ENCODE assay signal across 2 cellular contexts in genomic region chr1:67169932-67170331, GRCh38.
A peak's percentile ranks its signal among the peaks of the same experiment; 100 is the strongest.
TF ChIP-seq lines count a peak whose summit lies in the region.

No MANE protein-coding gene starts in this region.

TF ChIP-seq in HepG2, 621 proteins besides CTCF, POLR2A, EP300 and RAD21 (continues in another document):
- TF ChIP-seq CREM (IDR thresholded peaks at IDR 0.05): peak; percentile 38; the same call in 1 of the 2 replicates
- TF ChIP-seq CREM (CRISPR knock-in tag; IDR thresholded peaks at IDR 0.05): no peak
- TF ChIP-seq AHDC1 (CRISPR knock-in tag; IDR thresholded peaks at IDR 0.05; ENCODE audit: borderline replicate concordance): peak; percentile 21; the same call in 1 of the 2 replicates
- peak; percentile 58; the same call in 1 of the 2 replicates for TF ChIP-seq HNF4G (IDR thresholded peaks at IDR 0.05; ENCODE audit: borderline replicate concordance, low read depth, low read length)
- TF ChIP-seq HNF4G (CRISPR knock-in tag; IDR thresholded peaks at IDR 0.05; ENCODE audit: borderline replicate concordance, low read depth): no peak
- no peak for TF ChIP-seq MATR3 (CRISPR knock-in tag; IDR thresholded peaks at IDR 0.05)
- peak; percentile 83; the same call in 1 of the 2 replicates for TF ChIP-seq CEBPB (IDR thresholded peaks at IDR 0.05; ENCODE audit: borderline replicate concordance, low read depth, low read length)
- peak; percentile 81 for TF ChIP-seq HNF4A (CRISPR knock-in tag; IDR thresholded peaks at IDR 0.05)
- 0 out of 2 replicates have a peak, but pooled peaks have one; percentile 32 for TF ChIP-seq NCOR1 (IDR thresholded peaks at IDR 0.05; ENCODE audit: borderline replicate concordance, low read length)
- TF ChIP-seq ISL2 (CRISPR knock-in tag; IDR thresholded peaks at IDR 0.05): peak; percentile 24; the same call in 1 of the 2 replicates
- 0 out of 2 replicates have a peak, but pooled peaks have one; percentile 40 for TF ChIP-seq ARID3A (IDR thresholded peaks at IDR 0.05; ENCODE audit: low read depth, low read length)
- TF ChIP-seq ATF5 (CRISPR knock-in tag; IDR thresholded peaks at IDR 0.05; ENCODE audit: low read depth): no peak
- TF ChIP-seq ZNF329 (CRISPR knock-in tag; IDR thresholded peaks at IDR 0.05; ENCODE audit: low read depth): no peak
- no peak for TF ChIP-seq SNAPC2 (CRISPR knock-in tag; IDR thresholded peaks at IDR 0.05)
- TF ChIP-seq ELF4 (CRISPR knock-in tag; IDR thresholded peaks at IDR 0.05; ENCODE audit: borderline replicate concordance): no peak
- no peak for TF ChIP-seq PAX8 (CRISPR knock-in tag; IDR thresholded peaks at IDR 0.05; ENCODE audit: borderline replicate concordance)
- no peak for TF ChIP-seq ZNF724P (CRISPR knock-in tag; IDR thresholded peaks at IDR 0.05; ENCODE audit: borderline replicate concordance)

TF ChIP-seq in WTC11, 78 proteins besides CTCF, POLR2A, EP300 and RAD21:
- no peak for TF ChIP-seq ZNF423 (CRISPR knock-in tag; IDR thresholded peaks at IDR 0.05)
- no peak for TF ChIP-seq NR1H2 (CRISPR knock-in tag; IDR thresholded peaks at IDR 0.05)
- TF ChIP-seq HMGXB4 (CRISPR knock-in tag; IDR thresholded peaks at IDR 0.05): no peak
- no peak for TF ChIP-seq RELA (CRISPR knock-in tag; IDR thresholded peaks at IDR 0.05; ENCODE audit: borderline replicate concordance)
- no peak for TF ChIP-seq ATF1 (CRISPR knock-in tag; IDR thresholded peaks at IDR 0.05)
- no peak for TF ChIP-seq RORB (CRISPR knock-in tag; IDR thresholded peaks at IDR 0.05)
